In genomic region chr4:95402299-95402698, GRCh38 we compare ENCODE assay signal across 24 cellular contexts.
"Had no signal": no experiment of that assay in that cellular context is flagged by ENCODE, and none has a peak within 500 bp of the region (broad histone marks: within the 10 kb centered on the region; RNA-seq: fewer than 3 reads in every experiment).

No MANE protein-coding gene starts in this region.

- H3K27me3 ChIP-seq: ovary, right atrium auricular region, stomach, testis, thyroid gland, transverse colon, upper lobe of left lung, vagina had no signal

- H3K27me3 Mint-ChIP-seq: naive B cell; progenitor cell of endocrine pancreas; stimulated activated naive B cell treated with anti-CD40 and anti-IgM and Interleukin-4, amounts not matched to agents 10 μg/mL and 1 μg/mL and 100 μg/mL, for 72 hours had no signal

- H3K4me1 Mint-ChIP-seq: naive B cell; natural killer cell; stimulated activated naive B cell treated with anti-CD40 and anti-IgM and Interleukin-4, amounts not matched to agents 10 μg/mL and 1 μg/mL and 100 μg/mL, for 72 hours had no signal

- H3K27ac ChIP-seq: left ventricle myocardium inferior, ovary, right atrium auricular region, skin epidermis, stomach, testis, thyroid gland, transverse colon, upper lobe of left lung, vagina had no signal

- H3K36me3 ChIP-seq: left ventricle myocardium inferior, ovary, right atrium auricular region, stomach, thyroid gland, transverse colon, upper lobe of left lung, vagina had no signal

- H3K4me1 ChIP-seq: left ventricle myocardium inferior, right atrium auricular region, stomach, testis, transverse colon, upper lobe of left lung, vagina had no signal

- H3K36me3 Mint-ChIP-seq: naive B cell; natural killer cell; stimulated activated naive B cell treated with anti-CD40 and anti-IgM and Interleukin-4, amounts not matched to agents 10 μg/mL and 1 μg/mL and 100 μg/mL, for 72 hours had no signal

- H3K27ac Mint-ChIP-seq: mesothelial cell of epicardium; naive B cell; natural killer cell; progenitor cell of endocrine pancreas; stimulated activated naive B cell treated with anti-CD40 and anti-IgM and Interleukin-4, amounts not matched to agents 10 μg/mL and 1 μg/mL and 100 μg/mL, for 72 hours had no signal

- ATAC-seq: natural killer cell; sciatic nerve; stimulated activated naive B cell treated with anti-CD40 and anti-IgM and Interleukin-4, amounts not matched to agents 10 μg/mL and 1 μg/mL and 100 μg/mL, for 72 hours; stimulated activated naive CD8-positive, alpha-beta T cell treated with anti-CD3 and anti-CD28 coated beads, Interleukin-15, Interleukin-2, amounts not matched to agents 100 U/mL and 50 U/mL, for 24 hours had no signal

- H3K4me3 ChIP-seq: left ventricle myocardium inferior, lung, ovary, right atrium auricular region, skin epidermis, stomach, testis, thyroid gland, transverse colon, upper lobe of left lung, vagina had no signal

- DNase-seq: islet precursor cell; left ventricle myocardium inferior; mesendoderm; naive B cell; natural killer cell; ovary; stimulated activated CD4-positive, alpha-beta T cell treated with anti-CD3 and anti-CD28 coated beads, Interleukin-12 subunit alpha, Interleukin-12 subunit beta, amount 100 ng/mL, for 4 hours; stimulated activated CD4-positive, alpha-beta T cell treated with anti-CD3 and anti-CD28 coated beads, Interleukin-15, amount 100 ng/mL, for 24 hours; stimulated activated CD4-positive, alpha-beta T cell treated with anti-CD3 and anti-CD28 coated beads, Interleukin-2, amount 100 ng/mL, for 24 hours; stimulated activated CD4-positive, alpha-beta T cell treated with anti-CD3 and anti-CD28 coated beads, Interleukin-4, amount 100 ng/mL, for 1 hour; stimulated activated naive B cell treated with anti-CD40 and anti-IgM and Interleukin-4, amounts not matched to agents 10 μg/mL and 1 μg/mL and 100 μg/mL, for 72 hours; stimulated activated naive CD8-positive, alpha-beta T cell treated with anti-CD3 and anti-CD28 coated beads, Interleukin-15, Interleukin-2, amounts not matched to agents 100 U/mL and 50 U/mL, for 24 hours; stomach; testis; thyroid gland; transverse colon; upper lobe of left lung had no signal

- H3K9me3 Mint-ChIP-seq: mesothelial cell of epicardium; naive B cell; stimulated activated naive B cell treated with anti-CD40 and anti-IgM and Interleukin-4, amounts not matched to agents 10 μg/mL and 1 μg/mL and 100 μg/mL, for 72 hours had no signal

- H3K4me3 Mint-ChIP-seq: mesothelial cell of epicardium; naive B cell; natural killer cell; stimulated activated naive B cell treated with anti-CD40 and anti-IgM and Interleukin-4, amounts not matched to agents 10 μg/mL and 1 μg/mL and 100 μg/mL, for 72 hours had no signal

- H3K9me3 ChIP-seq: left ventricle myocardium inferior, ovary, right atrium auricular region, stomach, testis, thyroid gland, transverse colon, upper lobe of left lung, vagina had no signal
